ENCODE assay signal across 26 cellular contexts in genomic region chr3:47455806-47456452, GRCh38. TPM values are rescaled to one million over a fixed set of nuclear protein-coding genes. Genes with fewer than 3 reads are reported as not detected.
DNase-seq lines count a peak whose midpoint lies in the region; TF ChIP-seq lines count a peak whose summit lies in the region.
"Had no signal": no experiment of that assay in that cellular context is flagged by ENCODE, and none has a peak within 500 bp of the region (broad histone marks: within the 10 kb centered on the region; RNA-seq: fewer than 3 reads in every experiment).

No MANE protein-coding gene starts in this region.

- DNase-seq in HCEC 1CT (peak; percentile 59), NCI-H226 (peak; percentile 10), fibroblast of mammary gland (ENCODE audit: low read depth) (peak; percentile 47), osteocyte (ENCODE audit: extremely low spot score, unreplicated experiment) (peak; percentile 23), NCI-H2196 (lab: John Stamatoyannopoulos, UW; ENCODE audit: unreplicated experiment) (no peak), NCI-H510A (lab: John Stamatoyannopoulos, UW) (no peak)
- no peak for DNase-seq in NK-92 treated with Interleukin-12 subunit alpha and Interleukin-12 subunit beta, amount 100 ng/mL, for 24 hours (lab: John Stamatoyannopoulos, UW)
- DNase-seq: activated CD4-positive, alpha-beta T cell treated with anti-CD3 and anti-CD28 coated beads, Interleukin-2, amount 50 U/mL, for 4 hours; activated naive CD4-positive, alpha-beta T cell treated with Interleukin-2 at 50 U/mL for 16 hours; aorta; BE2C; effector memory CD4-positive, alpha-beta T cell; foreskin keratinocyte; hypothalamus; kidney; MM.1S; naive B cell; NCI-H2029; NCI-H510A treated with DMSO at 0.1 percent for 48 hours; Right ventricle myocardium superior; stimulated activated CD4-positive, alpha-beta T cell treated with anti-CD3 and anti-CD28 coated beads, Interleukin-1b, Interleukin-23, amount 100 ng/mL, for 48 hours; stomach; upper lobe of left lung; WERI-Rb-1 had no signal

- H3K36me3 Mint-ChIP-seq in osteocyte (ENCODE audit: unreplicated experiment), result peaks cover 3% of the 10 kb centered on the region

- H3K9me3 Mint-ChIP-seq in osteocyte (ENCODE audit: unreplicated experiment), result peaks cover 5% of the 10 kb centered on the region

- H3K4me3 ChIP-seq in fibroblast of mammary gland (ENCODE audit: control insufficient read depth, low read depth, low read length), result no peak overlapping the region
- H3K4me3 ChIP-seq: pancreas, stomach, upper lobe of left lung had no signal

- H3K27ac Mint-ChIP-seq in osteocyte (ENCODE audit: unreplicated experiment), result peak overlapping the region; percentile 74

- H3K4me1 Mint-ChIP-seq in osteocyte (ENCODE audit: unreplicated experiment), result peaks cover 10% of the 10 kb centered on the region

- H3K4me3 Mint-ChIP-seq in osteocyte (ENCODE audit: unreplicated experiment), result no peak overlapping the region
- H3K4me3 Mint-ChIP-seq: naive B cell; T-helper 1 cell treated with Interleukin-12 subunit alpha and Interleukin-12 subunit beta and Interleukin-4 antibody, amounts not matched to agents 30 μg/mL and 1 μg/mL, for 36 hours had no signal

- no peak for TF ChIP-seq CTCF in fibroblast of mammary gland (conservative IDR thresholded peaks at IDR 0.05; ENCODE audit: control insufficient read depth, insufficient read depth, low read depth, low read length)
- no peak for TF ChIP-seq CTCF in osteocyte (IDR thresholded peaks at IDR 0.05)

- H3K27me3 Mint-ChIP-seq in osteocyte (ENCODE audit: unreplicated experiment), result no peaks in the 10 kb centered on the region
- H3K27me3 Mint-ChIP-seq: naive B cell had no signal

RNA-seq across cellular contexts. Expression of gene SCAP, which starts 19.8 kb away (rescaled TPM):
- 76.4 and 86.7 TPM in 2 replicates for total RNA-seq in osteocyte

RNA-seq across cellular contexts. Expression of gene ELP6, which starts 57.6 kb away (rescaled TPM):
- total RNA-seq in osteocyte, result 40.3 and 44.1 TPM in 2 replicates

Comparison
In these comparisons a context has a peak if more than half of its experiments do, and no peak if none do; other contexts are left out.
1. DNase-seq: peak in HCEC 1CT (single experiment), NCI-H226 (single experiment), fibroblast of mammary gland (single experiment) and osteocyte (single experiment); none in NCI-H2196 (single experiment), NK-92 treated with Interleukin-12 subunit alpha and Interleukin-12 subunit beta, amount 100 ng/mL, for 24 hours (single experiment) and NCI-H510A (single experiment).